Comparison of ENCODE assay signal across 22 cellular contexts in genomic region chr4:101299899-101300540, GRCh38.
"Had no signal": no experiment of that assay in that cellular context is flagged by ENCODE, and none has a peak within 500 bp of the region (broad histone marks: within the 10 kb centered on the region; RNA-seq: fewer than 3 reads in every experiment).

No MANE protein-coding gene starts in this region.

- H3K9me3 ChIP-seq: esophagus squamous epithelium, heart left ventricle, right lobe of liver, thoracic aorta, tibial nerve, upper lobe of left lung had no signal

- H3K27ac Mint-ChIP-seq: memory B cell; nephron; neural progenitor cell; progenitor cell of endocrine pancreas; stimulated activated naive B cell treated with anti-CD40 and anti-IgM and Interleukin-4, amounts not matched to agents 10 μg/mL and 1 μg/mL and 100 μg/mL, for 72 hours; stimulated activated naive CD8-positive, alpha-beta T cell treated with anti-CD3 and anti-CD28 coated beads, Interleukin-15, Interleukin-2, amounts not matched to agents 100 ng/mL and 50 ng/mL, for 24 hours had no signal

- H3K36me3 Mint-ChIP-seq: memory B cell; neural progenitor cell; stimulated activated naive B cell treated with anti-CD40 and anti-IgM and Interleukin-4, amounts not matched to agents 10 μg/mL and 1 μg/mL and 100 μg/mL, for 72 hours had no signal

- H3K27me3 Mint-ChIP-seq: memory B cell; progenitor cell of endocrine pancreas; stimulated activated naive B cell treated with anti-CD40 and anti-IgM and Interleukin-4, amounts not matched to agents 10 μg/mL and 1 μg/mL and 100 μg/mL, for 72 hours; stimulated activated naive CD8-positive, alpha-beta T cell treated with anti-CD3 and anti-CD28 coated beads, Interleukin-15, Interleukin-2, amounts not matched to agents 100 ng/mL and 50 ng/mL, for 24 hours had no signal

- H3K9me3 Mint-ChIP-seq: memory B cell; nephron; neural progenitor cell; stimulated activated naive B cell treated with anti-CD40 and anti-IgM and Interleukin-4, amounts not matched to agents 10 μg/mL and 1 μg/mL and 100 μg/mL, for 72 hours; stimulated activated naive CD8-positive, alpha-beta T cell treated with anti-CD3 and anti-CD28 coated beads, Interleukin-15, Interleukin-2, amounts not matched to agents 100 ng/mL and 50 ng/mL, for 24 hours had no signal

- H3K4me1 ChIP-seq: parathyroid adenoma, right lobe of liver had no signal

- H3K36me3 ChIP-seq: esophagus squamous epithelium, heart left ventricle, neural progenitor cell, right lobe of liver, thoracic aorta, tibial nerve, upper lobe of left lung had no signal

- H3K27me3 ChIP-seq: esophagus squamous epithelium, heart left ventricle, hepatocyte, neural progenitor cell, right lobe of liver, tibial nerve, upper lobe of left lung had no signal

- H3K4me3 ChIP-seq: esophagus squamous epithelium, heart left ventricle, hepatocyte, lung, neural progenitor cell, right lobe of liver, thoracic aorta, tibial nerve, upper lobe of left lung had no signal

- H3K9ac ChIP-seq: neural progenitor cell, parathyroid adenoma had no signal

- H3K4me3 Mint-ChIP-seq: memory B cell; nephron; neural progenitor cell; stimulated activated naive B cell treated with anti-CD40 and anti-IgM and Interleukin-4, amounts not matched to agents 10 μg/mL and 1 μg/mL and 100 μg/mL, for 72 hours; stimulated activated naive CD8-positive, alpha-beta T cell treated with anti-CD3 and anti-CD28 coated beads, Interleukin-15, Interleukin-2, amounts not matched to agents 100 ng/mL and 50 ng/mL, for 24 hours had no signal

- DNase-seq: effector CD8-positive, alpha-beta T cell; erythroblast; esophagus squamous epithelium; foreskin melanocyte; heart left ventricle; kidney; right lobe of liver; small intestine; stimulated activated CD4-positive, alpha-beta T cell treated with anti-CD3 and anti-CD28 coated beads, Interleukin-15, amount 100 ng/mL, for 24 hours; stimulated activated CD4-positive, alpha-beta T cell treated with anti-CD3 and anti-CD28 coated beads, Interleukin-2, amount 100 ng/mL, for 48 hours; stimulated activated naive B cell treated with anti-CD40 and anti-IgM and Interleukin-4, amounts not matched to agents 10 μg/mL and 1 μg/mL and 100 μg/mL, for 72 hours; upper lobe of left lung had no signal

- H3K27ac ChIP-seq: esophagus squamous epithelium, heart left ventricle, hepatocyte, neural progenitor cell, parathyroid adenoma, right lobe of liver, thoracic aorta, tibial nerve, upper lobe of left lung had no signal
